Comparison of ENCODE assay signal across 1 cellular context in genomic region chr15:69225355-69226027, GRCh38.
TF ChIP-seq lines count a peak whose summit lies in the region.

No MANE protein-coding gene starts in this region.

TF ChIP-seq in HepG2, 621 proteins besides CTCF, POLR2A, EP300 and RAD21 (continued from another document):
- TF ChIP-seq ZNF800 (CRISPR knock-in tag; IDR thresholded peaks at IDR 0.05) (no peak), CREB1 (IDR thresholded peaks at IDR 0.05) (no peak), CREB1 (CRISPR knock-in tag; IDR thresholded peaks at IDR 0.05) (0 out of 2 replicates have a peak, but pooled peaks have one; percentile 20), HNF4A (CRISPR knock-in tag; IDR thresholded peaks at IDR 0.05) (0 out of 2 replicates have a peak, but pooled peaks have one; percentile 17), STAG1 (CRISPR knock-in tag; IDR thresholded peaks at IDR 0.05) (peak; percentile 75), PHB2 (IDR thresholded peaks at IDR 0.05; ENCODE audit: partially characterized antibody) (no peak), ARID3A (IDR thresholded peaks at IDR 0.05; ENCODE audit: low read depth, low read length) (peak; percentile 77), SMC3 (IDR thresholded peaks at IDR 0.05; ENCODE audit: low read length) (peak; percentile 65), PPARG (CRISPR knock-in tag; conservative IDR thresholded peaks at IDR 0.05) (peak; percentile 60), HNF4G (IDR thresholded peaks at IDR 0.05; ENCODE audit: borderline replicate concordance, low read depth, low read length) (peak; percentile 17; the same call in 1 of the 2 replicates), HNF4G (CRISPR knock-in tag; IDR thresholded peaks at IDR 0.05; ENCODE audit: borderline replicate concordance, low read depth) (no peak), ZBTB20 (CRISPR knock-in tag; IDR thresholded peaks at IDR 0.05; ENCODE audit: borderline replicate concordance, low read depth) (no peak), NCOR1 (IDR thresholded peaks at IDR 0.05; ENCODE audit: borderline replicate concordance, low read length) (peak; percentile 32; the same call in 1 of the 2 replicates)
TF ChIP-seq in HepG2: peak in this region for 12.
